8 cellular contexts compared by ENCODE assay signal in the genomic region with DNA sequence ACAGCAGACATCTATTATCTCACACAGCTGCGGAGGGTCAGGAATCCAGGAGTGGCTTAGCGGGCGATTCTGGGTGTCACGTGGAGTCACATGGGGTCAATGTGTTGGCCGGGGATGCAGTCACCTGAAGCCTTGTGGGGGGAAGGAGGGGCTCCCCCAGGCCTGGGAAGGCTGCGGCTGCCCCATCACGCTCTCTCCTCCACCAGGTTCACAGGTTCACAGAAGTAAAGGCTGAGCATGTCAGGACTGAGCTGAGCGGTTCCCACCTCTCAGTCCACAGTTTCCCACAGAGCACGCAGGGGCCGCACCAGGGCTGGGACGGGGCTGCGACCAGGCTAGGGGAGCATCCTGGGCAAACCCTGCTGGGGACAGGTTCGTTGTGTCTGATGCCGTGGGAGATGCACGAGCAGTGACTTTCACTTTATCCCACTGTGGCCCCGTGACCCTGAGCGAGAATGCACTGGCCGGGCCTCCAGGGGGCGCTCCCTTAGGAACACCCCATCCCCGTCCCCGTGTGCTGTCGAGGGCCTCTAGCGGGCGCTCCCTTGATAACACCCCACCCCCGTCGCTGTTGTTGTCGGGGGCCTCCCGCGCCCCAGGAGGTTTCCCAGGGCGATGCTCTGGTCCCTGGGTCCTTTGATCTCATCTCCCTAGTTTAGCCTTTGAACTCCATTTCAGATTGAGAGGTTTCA.
DNase-seq lines count a peak whose midpoint lies in the region; ATAC-seq lines count a peak whose summit lies in the region.

No MANE protein-coding gene starts in this region.

- no peaks in the 10 kb centered on the region for H3K9me3 Mint-ChIP-seq in memory B cell

- no peaks in the 10 kb centered on the region for H3K36me3 Mint-ChIP-seq in memory B cell

- DNase-seq in NCI-H2029 (lab: John Stamatoyannopoulos, UW) (peak; percentile 20), NCI-H2029 treated with DMSO at 0.1 percent for 48 hours (lab: John Stamatoyannopoulos, UW) (no peak), NCI-H1694 treated with DMSO at 0.1 percent for 48 hours (lab: John Stamatoyannopoulos, UW) (peak; percentile 73), ecto neural progenitor cell (ENCODE audit: low spot score) (peak; percentile 90), memory B cell (ENCODE audit: low spot score in 2 of 2) (peak; percentile 88 to 90)
- peak; percentile 74 to 86 for DNase-seq in activated CD4-positive, alpha-beta T cell treated with anti-CD3 and anti-CD28 coated beads, Interleukin-2, amount 50 U/mL, for 24 hours (ENCODE audit: low read depth in 1 of 2, low spot score in 1 of 2)
- DNase-seq in stimulated activated CD8-positive, alpha-beta memory T cell treated with anti-CD3 and anti-CD28 coated beads, Interleukin-12 subunit alpha, Interleukin-12 subunit beta, amount 100 ng/mL, for 4 hours (ENCODE audit: low read depth): peak; percentile 79

- peak overlapping the region; percentile 96 for H3K4me3 Mint-ChIP-seq in memory B cell

- no peaks in the 10 kb centered on the region for H3K27me3 Mint-ChIP-seq in memory B cell

- peaks cover 14% of the 10 kb centered on the region for H3K4me1 Mint-ChIP-seq in memory B cell

- H3K27ac Mint-ChIP-seq in memory B cell: peak overlapping the region; percentile 65

- ATAC-seq in HG02678 (IDR thresholded peaks at IDR 0.05; ENCODE audit: unreplicated experiment): peak; percentile 77
- peak; percentile 95 for ATAC-seq in memory B cell (ENCODE audit: low read depth)
